9 cellular contexts compared by ENCODE assay signal in genomic region chr1:38941527-38942019, GRCh38. TPM values are rescaled to one million over a fixed set of nuclear protein-coding genes. Genes with fewer than 3 reads are reported as not detected.
DNase-seq lines count a peak whose midpoint lies in the region; ATAC-seq lines count a peak whose summit lies in the region.
"Had no signal": no experiment of that assay in that cellular context is flagged by ENCODE, and none has a peak within 500 bp of the region (broad histone marks: within the 10 kb centered on the region; RNA-seq: fewer than 3 reads in every experiment).

A gene with protein sequence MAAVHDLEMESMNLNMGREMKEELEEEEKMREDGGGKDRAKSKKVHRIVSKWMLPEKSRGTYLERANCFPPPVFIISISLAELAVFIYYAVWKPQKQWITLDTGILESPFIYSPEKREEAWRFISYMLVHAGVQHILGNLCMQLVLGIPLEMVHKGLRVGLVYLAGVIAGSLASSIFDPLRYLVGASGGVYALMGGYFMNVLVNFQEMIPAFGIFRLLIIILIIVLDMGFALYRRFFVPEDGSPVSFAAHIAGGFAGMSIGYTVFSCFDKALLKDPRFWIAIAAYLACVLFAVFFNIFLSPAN (minus strand): TSS chr1:38941830. CDS start chr1:38919212, 22,618 bp downstream.

- H3K27ac ChIP-seq in caudate nucleus (ENCODE audit: low read depth, low read length) (peak within 1 kb of the TSS; percentile 9), substantia nigra (ENCODE audit: low read depth, low read length, poor library complexity, severe bottlenecking) (peak within 1 kb of the TSS; percentile 5)

- DNase-seq in HT-29 (ENCODE audit: low spot score) (peak; percentile 75), caudate nucleus (lab: John Stamatoyannopoulos, UW) (peak in 55 of 61 donors; percentile 6 to 90 (median 51)), kidney glomerular epithelial cell (lab: John Stamatoyannopoulos, UW) (peak; percentile 38), substantia nigra (lab: John Stamatoyannopoulos, UW) (peak in 47 of 49 donors; percentile 10 to 90 (median 67)), SW480 (ENCODE audit: low spot score) (no peak), DMS153 (lab: John Stamatoyannopoulos, UW) (no peak)
- no peak for DNase-seq in activated CD4-positive, alpha-beta T cell treated with anti-CD3 and anti-CD28 coated beads for 4 hours
- DNase-seq: activated T-cell treated with anti-CD3 and anti-CD28 coated beads, Interleukin-2, amount 50 U/mL, for 1 hour had no signal

- ATAC-seq in HG02763 (IDR thresholded peaks at IDR 0.05; ENCODE audit: unreplicated experiment) = no peak

RNA-seq across cellular contexts. Expression of the gene that starts here (rescaled TPM):
- total RNA-seq in HT-29 (2014; rRNA removed; shearing (Covaris generic)) = 8.5 and 12.3 TPM in 2 replicates

Comparison
In these comparisons a context has a peak if more than half of its experiments do, and no peak if none do; other contexts are left out.
1. DNase-seq: peak in HT-29 (single experiment), caudate nucleus (55 of 61), kidney glomerular epithelial cell (single experiment) and substantia nigra (47 of 49); none in activated CD4-positive, alpha-beta T cell treated with anti-CD3 and anti-CD28 coated beads for 4 hours (0 of 2), SW480 (single experiment) and DMS153 (single experiment).